In the genomic region with DNA sequence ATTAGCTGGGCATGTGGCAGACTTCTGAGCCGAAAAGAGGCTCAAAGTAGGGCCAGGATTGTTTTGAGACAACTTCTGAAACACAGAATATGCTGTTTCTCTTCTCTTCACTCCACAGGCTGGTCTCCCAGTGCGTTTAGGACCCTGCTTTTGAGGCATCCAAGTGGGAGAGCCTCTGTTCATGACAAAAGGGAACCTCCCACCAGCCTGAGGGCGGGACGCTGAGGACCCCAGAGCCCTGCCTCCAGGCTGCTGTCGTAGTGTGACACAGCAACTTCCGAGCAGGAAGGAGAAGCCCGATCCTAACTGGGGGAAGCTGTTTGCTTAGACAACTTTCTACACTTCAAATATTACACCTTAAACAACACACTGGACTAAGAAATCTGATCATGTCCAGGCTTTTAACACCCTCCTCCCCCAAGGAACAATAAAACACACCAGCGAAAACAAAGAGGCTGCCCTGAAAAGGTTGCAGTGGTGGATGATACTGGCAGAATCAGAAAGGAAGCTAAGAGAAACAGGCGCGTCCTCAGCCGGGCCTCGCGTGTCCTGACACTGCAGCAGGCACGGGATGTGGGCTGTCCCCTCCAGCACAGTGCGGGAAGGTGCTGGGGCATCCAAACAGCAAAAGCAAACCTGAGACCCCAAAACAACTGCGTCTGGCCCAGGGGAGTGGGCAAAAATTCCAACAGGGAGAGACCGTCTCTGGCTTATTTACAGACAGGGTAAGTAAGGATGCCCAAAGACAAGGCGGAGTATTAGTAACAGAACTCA, we compare ENCODE assay signal across 8 cellular contexts. TPM values are rescaled to one million over a fixed set of nuclear protein-coding genes. Genes with fewer than 3 reads are reported as not detected.
DNase-seq lines count a peak whose midpoint lies in the region; ATAC-seq and TF ChIP-seq lines count a peak whose summit lies in the region.

No MANE protein-coding gene starts in this region.

- H3K4ac ChIP-seq in mesenchymal stem cell (ENCODE audit: low read depth in 1 of 2, low read length in 2 of 2): peak overlapping the region; percentile 75 to 82

- H3K36me3 Mint-ChIP-seq in activated CD4-positive, alpha-beta T cell treated with anti-CD3 and anti-CD28 coated beads, Interleukin-2, amount 10 ng/mL, durations not matched to agents 7 days and 5 days (ENCODE audit: low read depth): peaks cover 4% of the 10 kb centered on the region
- no peaks in the 10 kb centered on the region for H3K36me3 Mint-ChIP-seq in endodermal cell (ENCODE audit: low read depth)

- H3K4me2 ChIP-seq in mesenchymal stem cell (ENCODE audit: low read length, poor library complexity, severe bottlenecking): peak overlapping the region; percentile 64

- peak overlapping the region; percentile 79 for H4K8ac ChIP-seq in mesenchymal stem cell (ENCODE audit: low read length)

- peak overlapping the region; percentile 93 for H3K27ac Mint-ChIP-seq in activated CD4-positive, alpha-beta T cell treated with anti-CD3 and anti-CD28 coated beads, Interleukin-2, amount 10 ng/mL, durations not matched to agents 7 days and 5 days
- peak overlapping the region; percentile 99 for H3K27ac Mint-ChIP-seq in endodermal cell

- no peak for TF ChIP-seq CTCF in endodermal cell (conservative IDR thresholded peaks at IDR 0.05)

- H3K36me3 ChIP-seq in endodermal cell (ENCODE audit: control insufficient read depth, insufficient read depth, low read length): no peaks in the 10 kb centered on the region
- H3K36me3 ChIP-seq in mesenchymal stem cell (ENCODE audit: control insufficient read depth in 1 of 2, insufficient read depth in 2 of 2, low read depth in 1 of 2, low read length in 2 of 2): peaks cover 5 to 13% of the 10 kb centered on the region in 2 experiments
- peaks cover 0 to 3% (median 0%) of the 10 kb centered on the region in 5 donors for H3K36me3 ChIP-seq in subcutaneous abdominal adipose tissue (ENCODE audit: control insufficient read depth in 5 of 5, insufficient read depth in 5 of 5, low read length in 5 of 5)

- peaks cover 1% of the 10 kb centered on the region for H3K79me1 ChIP-seq in mesenchymal stem cell (replicated peaks; ENCODE audit: low read length, poor library complexity, severe bottlenecking)

- CTCF ChIA-PET in activated CD4-positive, alpha-beta T cell treated with anti-CD3 and anti-CD28 coated beads, Interleukin-2, amount 10 ng/mL, durations not matched to agents 7 days and 5 days (lab: Charles Lee): interaction anchor here (0.6 to 5.4 kb wide), 8 partner anchors 11 to 402 kb away, joined by 3 to 45 read pairs (median 4); a partner anchor contains a TSS

- H3K27me3 ChIP-seq in endodermal cell (ENCODE audit: control insufficient read depth, insufficient read depth, low read length, poor library complexity, severe bottlenecking) (no peaks in the 10 kb centered on the region), mesenchymal stem cell (ENCODE audit: control insufficient read depth in 1 of 2, insufficient read depth in 1 of 2, low read length in 2 of 2) (no peaks in the 10 kb centered on the region), subcutaneous abdominal adipose tissue (ENCODE audit: control insufficient read depth in 5 of 5, insufficient read depth in 4 of 5, low read length in 5 of 5) (no peaks in the 10 kb centered on the region)

- H3K9ac ChIP-seq in endodermal cell (ENCODE audit: extremely low read depth, low read length, poor library complexity, severe bottlenecking) (peak overlapping the region; percentile 88), mesenchymal stem cell (ENCODE audit: low read length) (peak overlapping the region; percentile 95), subcutaneous abdominal adipose tissue (ENCODE audit: low read length in 5 of 5) (peak overlapping the region; percentile 73 to 78 (median 75))

- H2BK5ac ChIP-seq in mesenchymal stem cell (ENCODE audit: low read depth, low read length, poor library complexity, severe bottlenecking): peak overlapping the region; percentile 87

- H3K14ac ChIP-seq in mesenchymal stem cell (ENCODE audit: low read length in 2 of 2): peak overlapping the region in 1 of 2 experiments; percentile 82

- peak overlapping the region; percentile 78 for H2BK120ac ChIP-seq in mesenchymal stem cell (ENCODE audit: low read depth, low read length)

- H3K27me3 Mint-ChIP-seq in activated CD4-positive, alpha-beta T cell treated with anti-CD3 and anti-CD28 coated beads, Interleukin-2, amount 10 ng/mL, durations not matched to agents 7 days and 5 days: no peaks in the 10 kb centered on the region
- no peaks in the 10 kb centered on the region for H3K27me3 Mint-ChIP-seq in endodermal cell (ENCODE audit: insufficient read depth)

- H3K4me3 ChIP-seq in endodermal cell (ENCODE audit: low read length) (peak overlapping the region; percentile 85), mesenchymal stem cell (ENCODE audit: insufficient read depth in 1 of 2, low read depth in 1 of 2, low read length in 2 of 2) (peak overlapping the region; percentile 39 to 80), subcutaneous abdominal adipose tissue (ENCODE audit: low read depth in 1 of 5, low read length in 5 of 5) (peak overlapping the region; percentile 58 to 72 (median 66))

- DNase-seq in activated effector memory CD4-positive, alpha-beta T cell treated with anti-CD3 and anti-CD28 coated beads, Interleukin-2, amount 50 U/mL, for 16 hours: peak; percentile 73
- DNase-seq in activated effector memory CD4-positive, alpha-beta T cell treated with Interleukin-2 at 50 U/mL for 16 hours: no peak
- DNase-seq in NCI-H146 (lab: John Stamatoyannopoulos, UW): peak; percentile 65
- DNase-seq in activated CD4-positive, alpha-beta T cell treated with anti-CD3 and anti-CD28 coated beads, Interleukin-2, amount 10 ng/mL, durations not matched to agents 7 days and 5 days: peak; percentile 74
- peak; percentile 94 for DNase-seq in endodermal cell
- DNase-seq in mesenchymal stem cell: peak; percentile 96

- H3K4me1 ChIP-seq in endodermal cell (ENCODE audit: control insufficient read depth, insufficient read depth, low read length) (peaks cover 60% of the 10 kb centered on the region), mesenchymal stem cell (ENCODE audit: control insufficient read depth, insufficient read depth, low read depth, low read length) (peaks cover 33% of the 10 kb centered on the region), subcutaneous abdominal adipose tissue (ENCODE audit: control insufficient read depth in 5 of 5, insufficient read depth in 5 of 5, low read length in 5 of 5) (peaks cover 2 to 61% (median 47%) of the 10 kb centered on the region in 5 donors)

- POLR2A ChIA-PET in activated CD4-positive, alpha-beta T cell treated with anti-CD3 and anti-CD28 coated beads, Interleukin-2, amount 10 ng/mL, durations not matched to agents 7 days and 5 days (lab: Charles Lee): interaction anchor here (0.6 to 1.4 kb wide), 5 partner anchors 9 to 130 kb away, joined by 3 to 11 read pairs (median 4); a partner anchor contains a TSS

- ATAC-seq in HG02678 (IDR thresholded peaks at IDR 0.05; ENCODE audit: unreplicated experiment): peak; percentile 58

- peak overlapping the region; percentile 97 for H2BK15ac ChIP-seq in mesenchymal stem cell (ENCODE audit: low read depth, poor library complexity, severe bottlenecking)

- peak overlapping the region; percentile 79 for H3K4me3 Mint-ChIP-seq in activated CD4-positive, alpha-beta T cell treated with anti-CD3 and anti-CD28 coated beads, Interleukin-2, amount 10 ng/mL, durations not matched to agents 7 days and 5 days
- peak overlapping the region; percentile 63 for H3K4me3 Mint-ChIP-seq in endodermal cell

- H2AK5ac ChIP-seq in mesenchymal stem cell (ENCODE audit: low read length, severe bottlenecking): peak overlapping the region; percentile 86

- H3K27ac ChIP-seq in endodermal cell (ENCODE audit: low read depth, low read length): peak overlapping the region; percentile 93
- peak overlapping the region; percentile 94 for H3K27ac ChIP-seq in mesenchymal stem cell (ENCODE audit: low read length, poor library complexity, severe bottlenecking)
- H3K27ac ChIP-seq in subcutaneous abdominal adipose tissue (ENCODE audit: low read depth, low read length): peak overlapping the region; percentile 80

- peak overlapping the region; percentile 95 for H4K91ac ChIP-seq in mesenchymal stem cell (ENCODE audit: low read length)

- H2BK12ac ChIP-seq in mesenchymal stem cell (ENCODE audit: low read length in 2 of 2): peak overlapping the region; percentile 57 to 81

- no peaks in the 10 kb centered on the region for H3K9me3 Mint-ChIP-seq in activated CD4-positive, alpha-beta T cell treated with anti-CD3 and anti-CD28 coated beads, Interleukin-2, amount 10 ng/mL, durations not matched to agents 7 days and 5 days
- H3K9me3 Mint-ChIP-seq in endodermal cell: no peaks in the 10 kb centered on the region

- H3K9me3 ChIP-seq in endodermal cell (ENCODE audit: control insufficient read depth, low read length) (no peaks in the 10 kb centered on the region), mesenchymal stem cell (ENCODE audit: control insufficient read depth, low read length) (no peaks in the 10 kb centered on the region), subcutaneous abdominal adipose tissue (ENCODE audit: control insufficient read depth in 5 of 5, low read length in 5 of 5) (no peaks in the 10 kb centered on the region)

- H3K23ac ChIP-seq in mesenchymal stem cell (ENCODE audit: low read length in 2 of 2): peak overlapping the region; percentile 15 to 46

- H2AFZ ChIP-seq in mesenchymal stem cell (ENCODE audit: low read depth, low read length): no peak overlapping the region

- peaks cover 79% of the 10 kb centered on the region for H3K4me1 Mint-ChIP-seq in activated CD4-positive, alpha-beta T cell treated with anti-CD3 and anti-CD28 coated beads, Interleukin-2, amount 10 ng/mL, durations not matched to agents 7 days and 5 days
- H3K4me1 Mint-ChIP-seq in endodermal cell: peaks cover 80% of the 10 kb centered on the region

- 4 to 8% methylated on average over 11 to 18 of the region's 18 CpGs for WGBS in endodermal cell (ENCODE audit: insufficient coverage in 1 of 2, insufficient read length in 1 of 2), 2 experiments
- WGBS in mesenchymal stem cell: 2% methylated on average over 17 of the region's 18 CpGs

- H3K18ac ChIP-seq in mesenchymal stem cell (ENCODE audit: low read depth in 1 of 2, low read length in 2 of 2): peak overlapping the region; percentile 83 to 88

RNA-seq across cellular contexts. Expression of a gene that starts 9.3 kb away (rescaled TPM):
- 10 to 100 TPM; 16.9 to 18.7 TPM for total RNA-seq in activated CD4-positive, alpha-beta T cell treated with anti-CD3 and anti-CD28 coated beads, Interleukin-2, amount 10 ng/mL, durations not matched to agents 7 days and 5 days
- total RNA-seq in endodermal cell: 10 to 100 TPM; 17.1 to 20.3 TPM
- 27.7 TPM for polyA plus RNA-seq in endodermal cell (2013, experiment 1 of 2)
- 25.7 TPM for polyA plus RNA-seq in endodermal cell (2013, experiment 2 of 2)
- 18.5 TPM for polyA plus RNA-seq in mesenchymal stem cell (2013, experiment 1 of 2)
- 16.0 TPM for polyA plus RNA-seq in mesenchymal stem cell (2013, experiment 2 of 2)
